1 cellular context compared by ENCODE assay signal in genomic region chr9:121636978-121637377, GRCh38.
TF ChIP-seq lines count a peak whose summit lies in the region.

No MANE protein-coding gene starts in this region.

TF ChIP-seq in K562, 482 proteins besides CTCF, POLR2A, EP300 and RAD21 (continued from another document):
- no peak for TF ChIP-seq ATF2 (CRISPR knock-in tag; IDR thresholded peaks at IDR 0.05)
